In the genomic region with DNA sequence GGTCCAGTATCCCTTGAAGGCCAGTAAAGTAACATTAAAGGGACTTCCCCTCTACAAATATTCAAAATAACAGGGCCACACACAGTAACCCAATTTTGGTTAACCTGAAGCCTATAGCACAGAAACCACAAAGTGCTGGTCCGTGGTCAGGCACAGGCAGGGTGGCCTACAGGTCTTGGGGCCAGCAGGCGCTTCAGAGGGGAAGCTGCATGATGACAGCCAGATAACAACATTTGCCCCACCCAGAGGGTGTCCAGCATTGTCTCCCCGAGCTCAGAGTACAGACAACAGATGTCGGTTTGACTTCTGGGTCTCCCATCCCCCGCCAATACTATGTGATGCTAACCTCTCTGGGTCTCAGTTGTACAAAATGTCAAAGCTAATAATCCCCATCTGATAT, we compare ENCODE assay signal across 1 cellular context.
TF ChIP-seq lines count a peak whose summit lies in the region.

No MANE protein-coding gene starts in this region.

TF ChIP-seq in WTC11, 78 proteins besides CTCF, POLR2A, EP300 and RAD21 (continued from another document):
- TF ChIP-seq, protein P1, sequence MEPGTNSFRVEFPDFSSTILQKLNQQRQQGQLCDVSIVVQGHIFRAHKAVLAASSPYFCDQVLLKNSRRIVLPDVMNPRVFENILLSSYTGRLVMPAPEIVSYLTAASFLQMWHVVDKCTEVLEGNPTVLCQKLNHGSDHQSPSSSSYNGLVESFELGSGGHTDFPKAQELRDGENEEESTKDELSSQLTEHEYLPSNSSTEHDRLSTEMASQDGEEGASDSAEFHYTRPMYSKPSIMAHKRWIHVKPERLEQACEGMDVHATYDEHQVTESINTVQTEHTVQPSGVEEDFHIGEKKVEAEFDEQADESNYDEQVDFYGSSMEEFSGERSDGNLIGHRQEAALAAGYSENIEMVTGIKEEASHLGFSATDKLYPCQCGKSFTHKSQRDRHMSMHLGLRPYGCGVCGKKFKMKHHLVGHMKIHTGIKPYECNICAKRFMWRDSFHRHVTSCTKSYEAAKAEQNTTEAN (CRISPR knock-in tag; IDR thresholded peaks at IDR 0.05), result no peak
